Comparison of ENCODE assay signal across 8 cellular contexts in genomic region chr15:96340348-96340610, GRCh38. TPM values are rescaled to one million over a fixed set of nuclear protein-coding genes. Genes with fewer than 3 reads are reported as not detected.
DNase-seq lines count a peak whose midpoint lies in the region; ATAC-seq and TF ChIP-seq lines count a peak whose summit lies in the region.

No MANE protein-coding gene starts in this region.

- H3K27ac Mint-ChIP-seq in endodermal cell (peak overlapping the region; percentile 85), nephron progenitor cell (peak overlapping the region; percentile 99)

- TF ChIP-seq CTCF in right atrium auricular region (IDR thresholded peaks at IDR 0.05) (no peak), endodermal cell (conservative IDR thresholded peaks at IDR 0.05) (no peak), nephron progenitor cell (IDR thresholded peaks at IDR 0.05) (no peak), GM13977 (IDR thresholded peaks at IDR 0.05; ENCODE audit: extremely low read depth, insufficient read depth, missing control alignments) (no peak)

- in situ Hi-C loops in GM13977 (cut with MboI; ENCODE audit: low pct_unique_long_range_greater_than_20kb, low sequenced_read_pairs, unreplicated experiment), result no loop called here

- intact Hi-C loops in left ventricle myocardium superior (cut with micrococcal nuclease), result no loop called here
- intact Hi-C loops in head of caudate nucleus (cut with DNase I), result loop anchor here (10.0 kb wide), 1 partner anchor 1075 kb away; no protein-coding TSS in a partner anchor

- H3K27me3 ChIP-seq in right atrium auricular region (no peaks in the 10 kb centered on the region), endodermal cell (ENCODE audit: control insufficient read depth, insufficient read depth, low read length, poor library complexity, severe bottlenecking) (peaks cover 75% of the 10 kb centered on the region)

- peak overlapping the region; percentile 76 for H3K9ac ChIP-seq in endodermal cell (ENCODE audit: extremely low read depth, low read length, poor library complexity, severe bottlenecking)

- ATAC-seq in left ventricle myocardium superior, result no peak

- peaks cover 95% of the 10 kb centered on the region for H3K27me3 Mint-ChIP-seq in endodermal cell (ENCODE audit: insufficient read depth)
- H3K27me3 Mint-ChIP-seq in nephron progenitor cell (ENCODE audit: low read depth, poor library complexity), result peaks cover 14% of the 10 kb centered on the region

- no peaks in the 10 kb centered on the region for H3K9me3 Mint-ChIP-seq in endodermal cell
- no peaks in the 10 kb centered on the region for H3K9me3 Mint-ChIP-seq in nephron progenitor cell

- peak overlapping the region; percentile 67 to 70 for H3K4me3 ChIP-seq in right atrium auricular region
- H3K4me3 ChIP-seq in endodermal cell (ENCODE audit: low read length), result peak overlapping the region; percentile 87

- DNase-seq in right atrium auricular region (ENCODE audit: low spot score), result no peak
- no peak for DNase-seq in left ventricle myocardium superior
- DNase-seq in endodermal cell, result no peak
- no peak for DNase-seq in nephron progenitor cell
- no peak for DNase-seq in kidney tubule cell (ENCODE audit: low spot score)
- DNase-seq in head of caudate nucleus, result no peak
- no peak for DNase-seq in GM13977 (ENCODE audit: low spot score)
- DNase-seq in glomerular visceral epithelial cell (ENCODE audit: extremely low spot score), result no peak

- H3K4me1 Mint-ChIP-seq in endodermal cell (peaks cover 75% of the 10 kb centered on the region), nephron progenitor cell (peaks cover 89% of the 10 kb centered on the region)

- peak overlapping the region; percentile 73 for H3K4me3 Mint-ChIP-seq in endodermal cell
- peak overlapping the region; percentile 97 for H3K4me3 Mint-ChIP-seq in nephron progenitor cell

- WGBS in endodermal cell (ENCODE audit: insufficient coverage in 1 of 2, insufficient read length in 1 of 2), 2 experiments, result 0 to 1% methylated on average over 8 to 11 of the region's 11 CpGs

- H3K36me3 Mint-ChIP-seq in endodermal cell (ENCODE audit: low read depth) (no peaks in the 10 kb centered on the region), nephron progenitor cell (ENCODE audit: low read depth) (peaks cover 68% of the 10 kb centered on the region)

- peak overlapping the region; percentile 95 to 97 for H3K27ac ChIP-seq in right atrium auricular region
- peak overlapping the region; percentile 92 for H3K27ac ChIP-seq in endodermal cell (ENCODE audit: low read depth, low read length)

- peaks cover 0 to 44% of the 10 kb centered on the region in 2 donors for H3K4me1 ChIP-seq in right atrium auricular region
- no peaks in the 10 kb centered on the region for H3K4me1 ChIP-seq in endodermal cell (ENCODE audit: control insufficient read depth, insufficient read depth, low read length)

- no peaks in the 10 kb centered on the region for H3K9me3 ChIP-seq in right atrium auricular region
- no peaks in the 10 kb centered on the region for H3K9me3 ChIP-seq in endodermal cell (ENCODE audit: control insufficient read depth, low read length)

- H3K36me3 ChIP-seq in right atrium auricular region (peaks cover 22% of the 10 kb centered on the region), endodermal cell (ENCODE audit: control insufficient read depth, insufficient read depth, low read length) (no peaks in the 10 kb centered on the region)

RNA-seq across cellular contexts. Expression of gene NR2F2, which starts 9.8 kb away (rescaled TPM):
- 10 to 100 TPM; 25.0 to 26.7 TPM for total RNA-seq in right atrium auricular region
- total RNA-seq in left ventricle myocardium superior, result 18.0 TPM
- 1 to 10 TPM in 1 of 2 donors, under 1 TPM in 1; 0.73 to 3.3 TPM for total RNA-seq in endodermal cell
- 54.2 TPM for polyA plus RNA-seq in endodermal cell (2013, experiment 1 of 2)
- 40.9 TPM for polyA plus RNA-seq in endodermal cell (2013, experiment 2 of 2)
